10 cellular contexts compared by ENCODE assay signal in the genomic region with DNA sequence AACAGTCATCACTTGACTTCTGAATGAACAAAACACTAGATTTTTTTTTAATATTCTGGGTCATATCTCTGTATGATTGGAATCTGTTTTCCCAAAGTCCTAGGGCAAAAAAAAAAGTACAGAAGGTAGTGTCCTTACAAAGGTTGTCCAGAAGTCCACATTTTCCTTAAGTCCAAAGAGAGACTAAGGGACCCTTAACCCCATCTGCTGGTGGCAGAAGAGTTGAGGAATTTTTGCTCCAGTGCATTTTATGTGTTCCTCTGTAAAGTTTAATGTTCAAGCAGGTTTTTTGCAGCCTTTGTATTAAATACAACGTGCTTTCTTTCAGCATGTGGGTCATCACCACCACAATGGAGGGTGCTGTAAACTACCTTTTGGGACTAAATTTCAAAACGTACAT.
DNase-seq lines count a peak whose midpoint lies in the region; ATAC-seq and TF ChIP-seq lines count a peak whose summit lies in the region.
"Had no signal": no experiment of that assay in that cellular context is flagged by ENCODE, and none has a peak within 500 bp of the region (broad histone marks: within the 10 kb centered on the region; RNA-seq: fewer than 3 reads in every experiment).

No MANE protein-coding gene starts in this region.

- H3K4me3 Mint-ChIP-seq in type B pancreatic cell, result no peak overlapping the region

- no peak overlapping the region for H3K27ac Mint-ChIP-seq in type B pancreatic cell

- CTCF ChIA-PET in RWPE1 (lab: Yijun Ruan, JAX), result interaction anchor here (0.6 to 0.7 kb wide), 4 partner anchors 12 to 351 kb away, joined by 3 to 4 read pairs (median 4); no protein-coding TSS in a partner anchor

- peaks cover 3% of the 10 kb centered on the region for H3K27me3 Mint-ChIP-seq in type B pancreatic cell

- H3K36me3 ChIP-seq in left ventricle myocardium inferior (no peaks in the 10 kb centered on the region), heart left ventricle (no peaks in the 10 kb centered on the region), gastrocnemius medialis (no peaks in the 10 kb centered on the region)

- intact Hi-C loops in left ventricle myocardium inferior (cut with micrococcal nuclease) (no loop called here), heart left ventricle (cut with DNase I) (loop anchor here in 2 of 10 donors (5.0 to 10.0 kb wide), 2 partner anchors 345 to 347 kb away; no protein-coding TSS in a partner anchor), gastrocnemius medialis (cut with DNase I; ENCODE audit: low total_unique reads) (loop anchor here (10.0 kb wide), 1 partner anchor 295 kb away; no protein-coding TSS in a partner anchor)

- H3K4me3 ChIP-seq in left ventricle myocardium inferior, result no peak overlapping the region
- H3K4me3 ChIP-seq in heart left ventricle, result no peak overlapping the region
- H3K4me3 ChIP-seq in gastrocnemius medialis, result no peak overlapping the region

- H3K4me1 ChIP-seq in left ventricle myocardium inferior, result peaks cover 7% of the 10 kb centered on the region
- H3K4me1 ChIP-seq in heart left ventricle, result peaks cover 0 to 10% (median 1%) of the 10 kb centered on the region in 12 donors
- H3K4me1 ChIP-seq in gastrocnemius medialis, result no peaks in the 10 kb centered on the region

- H3K27me3 ChIP-seq in left ventricle myocardium inferior (ENCODE audit: low read depth), result peaks cover 50% of the 10 kb centered on the region
- peaks cover 0 to 7% (median 0%) of the 10 kb centered on the region in 9 donors for H3K27me3 ChIP-seq in heart left ventricle
- H3K27me3 ChIP-seq in gastrocnemius medialis, result no peaks in the 10 kb centered on the region

- H3K27ac ChIP-seq in left ventricle myocardium inferior (replicated peaks), result no peak overlapping the region
- no peak overlapping the region for H3K27ac ChIP-seq in heart left ventricle
- H3K27ac ChIP-seq in RWPE1, result no peak overlapping the region
- H3K27ac ChIP-seq in gastrocnemius medialis, result no peak overlapping the region

- H3K9me3 ChIP-seq in left ventricle myocardium inferior (replicated peaks) (no peaks in the 10 kb centered on the region), heart left ventricle (no peaks in the 10 kb centered on the region), gastrocnemius medialis (no peaks in the 10 kb centered on the region)

- in situ Hi-C loops in gastrocnemius medialis (cut with MboI; ENCODE audit: low sequenced_read_pairs in 4 of 4), result no loop called here

- H3K36me3 Mint-ChIP-seq in type B pancreatic cell, result no peaks in the 10 kb centered on the region

- peaks cover 14% of the 10 kb centered on the region for H3K4me1 Mint-ChIP-seq in type B pancreatic cell (ENCODE audit: unreplicated experiment)

- H3K9me3 Mint-ChIP-seq in type B pancreatic cell, result no peaks in the 10 kb centered on the region

- TF ChIP-seq POLR2A in heart left ventricle (IDR thresholded peaks at IDR 0.05), result no peak
- no peak for TF ChIP-seq POLR2A in gastrocnemius medialis (IDR thresholded peaks at IDR 0.05)

- TF ChIP-seq CTCF in left ventricle myocardium inferior (IDR thresholded peaks at IDR 0.05; ENCODE audit: borderline replicate concordance), result peak; percentile 32
- peak in 5 of 12 donors; percentile 20 to 29 (median 24) for TF ChIP-seq CTCF in heart left ventricle (IDR thresholded peaks at IDR 0.05)
- peak; percentile 34 for TF ChIP-seq CTCF in RWPE1 (conservative IDR thresholded peaks at IDR 0.05; ENCODE audit: low read depth)
- TF ChIP-seq CTCF in type B pancreatic cell (conservative IDR thresholded peaks at IDR 0.05), result peak; percentile 65
- TF ChIP-seq CTCF in gastrocnemius medialis (IDR thresholded peaks at IDR 0.05 in 4 of 5, conservative IDR thresholded peaks at IDR 0.05 in 1 of 5), result no peak

- POLR2A ChIA-PET in RWPE1 (lab: Yijun Ruan, JAX; ENCODE audit: low non-redundant PET), result no interaction called here

- no peak for DNase-seq in left ventricle myocardium inferior
- DNase-seq in heart left ventricle, result no peak
- peak; percentile 8 for DNase-seq in RWPE1 (ENCODE audit: low spot score)
- peak; percentile 83 for DNase-seq in fibroblast of peridontal ligament (ENCODE audit: extremely low read depth)
- no peak for DNase-seq in type B pancreatic cell (ENCODE audit: extremely low spot score, unreplicated experiment)
- no peak for DNase-seq in gastrocnemius medialis
- no peak for DNase-seq in D341Med (ENCODE audit: low spot score)
- DNase-seq: NCI-H526 treated with DMSO at 0.1 percent for 48 hours, occipital lobe had no signal

- ATAC-seq in heart left ventricle (no peak), gastrocnemius medialis (no peak), GM21619 (IDR thresholded peaks at IDR 0.05; ENCODE audit: unreplicated experiment) (no peak)

- WGBS in heart left ventricle, 4 donors, result 52 to 65% (median 58%) methylated on average over 2 of the region's 2 CpGs

Comparison
In these comparisons a context has a peak if more than half of its experiments do, and no peak if none do; other contexts are left out.
1. DNase-seq: peak in RWPE1 (single experiment) and fibroblast of peridontal ligament (single experiment); none in left ventricle myocardium inferior (single experiment), heart left ventricle (0 of 5), type B pancreatic cell (single experiment), gastrocnemius medialis (0 of 2) and D341Med (single experiment).
2. CTCF ChIP-seq: peak in left ventricle myocardium inferior (single experiment), RWPE1 (single experiment) and type B pancreatic cell (single experiment); none in gastrocnemius medialis (0 of 5).